Comparison of ENCODE assay signal across 28 cellular contexts in genomic region chr4:147299205-147299604, GRCh38.
DNase-seq lines count a peak whose midpoint lies in the region; ATAC-seq, FAIRE-seq and TF ChIP-seq lines count a peak whose summit lies in the region.
"Had no signal": no experiment of that assay in that cellular context is flagged by ENCODE, and none has a peak within 500 bp of the region (broad histone marks: within the 10 kb centered on the region; RNA-seq: fewer than 3 reads in every experiment).

No MANE protein-coding gene starts in this region.

- H3K36me3 ChIP-seq in left lung: no peaks in the 10 kb centered on the region
- no peaks in the 10 kb centered on the region for H3K36me3 ChIP-seq in gastroesophageal sphincter
- no peaks in the 10 kb centered on the region for H3K36me3 ChIP-seq in GM23248 (ENCODE audit: low read depth)
- H3K36me3 ChIP-seq: left ventricle myocardium inferior, ovary, SJSA1, uterus had no signal

- H3K9me3 ChIP-seq in left lung (peaks cover 0 to 13% of the 10 kb centered on the region in 2 donors), gastroesophageal sphincter (no peaks in the 10 kb centered on the region), GM23248 (ENCODE audit: low read depth) (no peaks in the 10 kb centered on the region)
- H3K9me3 ChIP-seq: ovary, SJSA1, testis, uterus had no signal

- ATAC-seq in GM18520 (IDR thresholded peaks at IDR 0.05; ENCODE audit: unreplicated experiment) (peak; percentile 61), HG03060 (IDR thresholded peaks at IDR 0.05; ENCODE audit: low read depth, unreplicated experiment) (peak; percentile 95), left lung (peak; percentile 73), gastroesophageal sphincter (no peak)
- ATAC-seq: activated CD4-positive, alpha-beta T cell treated with anti-CD3 and anti-CD28 coated beads for 36 hours; activated naive CD8-positive, alpha-beta T cell treated with anti-CD3 and anti-CD28 coated beads, Interleukin-2, amount 50 U/mL, for 24 hours; K562; natural killer cell treated with Interleukin-12 subunit alpha and Interleukin-12 subunit beta and Interleukin-15 and Interleukin-18, amount 100 ng/mL, for 72 hours; stimulated activated effector memory CD8-positive, alpha-beta T cell treated with anti-CD3 and anti-CD28 coated beads, Interleukin-12 subunit alpha, Interleukin-12 subunit beta, amount 100 ng/mL, for 72 hours had no signal

- no peak overlapping the region for H3K27ac ChIP-seq in left lung
- H3K27ac ChIP-seq in gastroesophageal sphincter: no peak overlapping the region
- H3K27ac ChIP-seq in GM23248: no peak overlapping the region
- H3K27ac ChIP-seq: left ventricle myocardium inferior, ovary, SJSA1, testis, uterus had no signal

- H3K9ac ChIP-seq in GM23248: no peak overlapping the region

- no peaks in the 10 kb centered on the region for H3K9me2 ChIP-seq in GM23248 (ENCODE audit: insufficient read depth)

- H3K4me3 ChIP-seq in left lung (no peak overlapping the region), gastroesophageal sphincter (no peak overlapping the region), GM23248 (no peak overlapping the region)
- H3K4me3 ChIP-seq: K562, left ventricle myocardium inferior, ovary, SJSA1, testis, uterus had no signal

- H3K27me3 ChIP-seq in left lung: no peaks in the 10 kb centered on the region
- H3K27me3 ChIP-seq in gastroesophageal sphincter: no peaks in the 10 kb centered on the region
- peaks cover 11% of the 10 kb centered on the region for H3K27me3 ChIP-seq in GM23248 (replicated peaks; ENCODE audit: insufficient read depth)
- H3K27me3 ChIP-seq: ovary, SJSA1, testis, uterus had no signal

- intact Hi-C loops in left lung (cut with DNase I): no loop called here

- H3K4me1 ChIP-seq in left lung (no peaks in the 10 kb centered on the region), gastroesophageal sphincter (no peaks in the 10 kb centered on the region), GM23248 (ENCODE audit: insufficient read depth) (no peaks in the 10 kb centered on the region)
- H3K4me1 ChIP-seq: left ventricle myocardium inferior, SJSA1, testis, uterus had no signal

- no peak overlapping the region for H2AFZ ChIP-seq in GM23248

- no peaks in the 10 kb centered on the region for H4K20me1 ChIP-seq in GM23248 (ENCODE audit: insufficient read depth)

- TF ChIP-seq CTCF in left lung (IDR thresholded peaks at IDR 0.05) (no peak), gastroesophageal sphincter (IDR thresholded peaks at IDR 0.05) (no peak)

- peak; percentile 38 for DNase-seq in RCC 7860 (ENCODE audit: low spot score)
- DNase-seq in left lung: no peak
- no peak for DNase-seq in COR-L47 (lab: John Stamatoyannopoulos, UW)
- DNase-seq in GM23248: no peak
- no peak for DNase-seq in activated CD4-positive, CD25-positive, alpha-beta regulatory T cell (lab: John Stamatoyannopoulos, UW)
- DNase-seq: activated CD4-positive, alpha-beta T cell treated with anti-CD3 and anti-CD28 coated beads for 36 hours; activated gamma-delta T cell; activated naive CD8-positive, alpha-beta T cell treated with anti-CD3 and anti-CD28 coated beads, Interleukin-2, amount 50 U/mL, for 24 hours; CD4-positive, alpha-beta T cell; DMS 273 treated with DMSO at 0.1 percent for 48 hours; hypothalamus; left ventricle myocardium inferior; MM.1S; NCI-H1417 treated with DMSO at 0.1 percent for 48 hours; NCI-H2107; NCI-H446 treated with DMSO at 0.1 percent for 48 hours; ovary; testis; uterus had no signal

- FAIRE-seq in RCC 7860 (lab: Jason Lieb, UNC): peak; percentile 72
- FAIRE-seq: frontal cortex, GM18507, K562 had no signal

- in situ Hi-C loops in GM23248 (cut with MboI): no loop called here

- TF ChIP-seq POLR2A in gastroesophageal sphincter (IDR thresholded peaks at IDR 0.05): no peak

- no peaks in the 10 kb centered on the region for H3K79me2 ChIP-seq in GM23248 (ENCODE audit: insufficient read depth)

- no peak overlapping the region for H3K4me2 ChIP-seq in GM23248 (ENCODE audit: unreplicated experiment)

- H3F3A ChIP-seq in GM23248 (ENCODE audit: insufficient read depth): no peaks in the 10 kb centered on the region

- 78 to 87% methylated on average over 1 of the region's 1 CpG for WGBS in gastroesophageal sphincter (ENCODE audit: low coverage in 1 of 2), 2 donors
- 77% methylated on average over 1 of the region's 1 CpG for WGBS in GM23248 (ENCODE audit: low coverage in 1 of 2, low lambda C conversion rate in 2 of 2, missing lambda C conversion rate in 2 of 2), 2 experiments

- no peak for TF ChIP-seq EP300 in gastroesophageal sphincter (IDR thresholded peaks at IDR 0.05)
